20 cellular contexts compared by ENCODE assay signal in the genomic region with DNA sequence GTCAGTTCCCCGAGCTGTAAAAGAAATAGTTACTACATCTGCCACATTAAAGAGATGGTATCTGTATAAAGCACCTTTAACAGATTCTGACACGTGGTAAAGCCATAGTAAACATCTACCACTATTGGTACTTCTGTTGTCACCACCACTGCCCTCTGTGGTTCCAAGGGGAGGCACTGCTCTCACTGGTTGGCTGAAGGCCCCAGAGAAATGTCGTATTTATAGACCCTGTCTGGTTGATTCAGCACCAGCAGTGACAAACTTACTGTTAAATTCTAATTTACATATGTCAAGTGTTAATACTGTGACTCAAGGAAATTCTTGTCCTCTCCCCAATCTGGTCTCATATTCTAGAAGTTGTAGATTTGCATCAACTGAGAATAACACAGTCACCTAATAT.
DNase-seq lines count a peak whose midpoint lies in the region; ATAC-seq and TF ChIP-seq lines count a peak whose summit lies in the region.
"Had no signal": no experiment of that assay in that cellular context is flagged by ENCODE, and none has a peak within 500 bp of the region (broad histone marks: within the 10 kb centered on the region; RNA-seq: fewer than 3 reads in every experiment).

No MANE protein-coding gene starts in this region.

- no peaks in the 10 kb centered on the region for H3K4me1 Mint-ChIP-seq in activated CD4-positive, alpha-beta T cell treated with anti-CD3 and anti-CD28 coated beads for 36 hours
- peaks cover 7% of the 10 kb centered on the region for H3K4me1 Mint-ChIP-seq in activated CD4-positive, alpha-beta T cell treated with anti-CD3 and anti-CD28 coated beads, Interleukin-2, amount 10 ng/mL, durations not matched to agents 7 days and 5 days
- H3K4me1 Mint-ChIP-seq in activated naive CD8-positive, alpha-beta T cell treated with anti-CD3 and anti-CD28 coated beads for 36 hours: no peaks in the 10 kb centered on the region
- peaks cover 6 to 9% of the 10 kb centered on the region in 2 donors for H3K4me1 Mint-ChIP-seq in natural killer cell
- H3K4me1 Mint-ChIP-seq in T-helper 17 cell: peaks cover 5% of the 10 kb centered on the region

- peak; percentile 18 for DNase-seq in activated CD4-positive, alpha-beta T cell treated with anti-CD3 and anti-CD28 coated beads for 36 hours
- no peak for DNase-seq in activated CD4-positive, alpha-beta T cell treated with anti-CD3 and anti-CD28 coated beads, Interleukin-2, amount 10 ng/mL, durations not matched to agents 7 days and 5 days
- peak; percentile 9 for DNase-seq in activated naive CD8-positive, alpha-beta T cell treated with anti-CD3 and anti-CD28 coated beads for 36 hours
- DNase-seq in natural killer cell (peak; percentile 23), T-helper 17 cell (no peak)
- DNase-seq in stimulated activated CD4-positive, alpha-beta T cell treated with anti-CD3 and anti-CD28 coated beads, Interleukin-15, amount 100 ng/mL, for 24 hours: no peak
- DNase-seq: 8988T, COR-L47, DMS153, GM23248, NCI-H1092 treated with DMSO at 0.1 percent for 48 hours, NCI-H1930, NCI-H2171, NCI-H774 had no signal

- no peak for ATAC-seq in activated CD4-positive, alpha-beta T cell treated with anti-CD3 and anti-CD28 coated beads for 36 hours
- ATAC-seq in GM18520 (IDR thresholded peaks at IDR 0.05; ENCODE audit: unreplicated experiment) (peak; percentile 52), natural killer cell (peak; percentile 90 to 97 (median 96)), T-helper 17 cell (no peak), GM18861 (IDR thresholded peaks at IDR 0.05; ENCODE audit: unreplicated experiment) (no peak)
- ATAC-seq: HCT116, Panc1, Right ventricle myocardium inferior had no signal

- no peak for TF ChIP-seq CTCF in natural killer cell (IDR thresholded peaks at IDR 0.05)

- peaks cover 7% of the 10 kb centered on the region for H3K36me3 Mint-ChIP-seq in activated CD4-positive, alpha-beta T cell treated with anti-CD3 and anti-CD28 coated beads for 36 hours (ENCODE audit: low read depth)
- H3K36me3 Mint-ChIP-seq in activated CD4-positive, alpha-beta T cell treated with anti-CD3 and anti-CD28 coated beads, Interleukin-2, amount 10 ng/mL, durations not matched to agents 7 days and 5 days (ENCODE audit: low read depth): peaks cover 5% of the 10 kb centered on the region
- peaks cover 8% of the 10 kb centered on the region for H3K36me3 Mint-ChIP-seq in activated naive CD8-positive, alpha-beta T cell treated with anti-CD3 and anti-CD28 coated beads for 36 hours
- H3K36me3 Mint-ChIP-seq in natural killer cell (no peaks in the 10 kb centered on the region), T-helper 17 cell (ENCODE audit: low read depth) (peaks cover 12% of the 10 kb centered on the region)

- POLR2A ChIA-PET in activated CD4-positive, alpha-beta T cell treated with anti-CD3 and anti-CD28 coated beads for 36 hours (lab: Charles Lee): no interaction called here
- POLR2A ChIA-PET in activated CD4-positive, alpha-beta T cell treated with anti-CD3 and anti-CD28 coated beads, Interleukin-2, amount 10 ng/mL, durations not matched to agents 7 days and 5 days (lab: Charles Lee): no interaction called here

- intact Hi-C loops in activated CD4-positive, alpha-beta T cell treated with anti-CD3 and anti-CD28 coated beads for 36 hours (cut with DNase I, micrococcal nuclease): no loop called here
- intact Hi-C loops in natural killer cell (cut with micrococcal nuclease): no loop called here

- H3K27me3 Mint-ChIP-seq in activated CD4-positive, alpha-beta T cell treated with anti-CD3 and anti-CD28 coated beads for 36 hours: no peaks in the 10 kb centered on the region
- no peaks in the 10 kb centered on the region for H3K27me3 Mint-ChIP-seq in activated CD4-positive, alpha-beta T cell treated with anti-CD3 and anti-CD28 coated beads, Interleukin-2, amount 10 ng/mL, durations not matched to agents 7 days and 5 days
- no peaks in the 10 kb centered on the region for H3K27me3 Mint-ChIP-seq in activated naive CD8-positive, alpha-beta T cell treated with anti-CD3 and anti-CD28 coated beads for 36 hours
- H3K27me3 Mint-ChIP-seq in natural killer cell (ENCODE audit: low read depth in 2 of 2) (no peaks in the 10 kb centered on the region), T-helper 17 cell (no peaks in the 10 kb centered on the region)

- no peak overlapping the region for H3K4me3 Mint-ChIP-seq in activated CD4-positive, alpha-beta T cell treated with anti-CD3 and anti-CD28 coated beads for 36 hours
- H3K4me3 Mint-ChIP-seq in activated CD4-positive, alpha-beta T cell treated with anti-CD3 and anti-CD28 coated beads, Interleukin-2, amount 10 ng/mL, durations not matched to agents 7 days and 5 days: no peak overlapping the region
- no peak overlapping the region for H3K4me3 Mint-ChIP-seq in activated naive CD8-positive, alpha-beta T cell treated with anti-CD3 and anti-CD28 coated beads for 36 hours
- H3K4me3 Mint-ChIP-seq in natural killer cell: no peak overlapping the region
- H3K4me3 Mint-ChIP-seq in T-helper 17 cell: no peak overlapping the region

- H3K27ac Mint-ChIP-seq in activated CD4-positive, alpha-beta T cell treated with anti-CD3 and anti-CD28 coated beads for 36 hours: no peak overlapping the region
- no peak overlapping the region for H3K27ac Mint-ChIP-seq in activated CD4-positive, alpha-beta T cell treated with anti-CD3 and anti-CD28 coated beads, Interleukin-2, amount 10 ng/mL, durations not matched to agents 7 days and 5 days
- no peak overlapping the region for H3K27ac Mint-ChIP-seq in activated naive CD8-positive, alpha-beta T cell treated with anti-CD3 and anti-CD28 coated beads for 36 hours
- H3K27ac Mint-ChIP-seq in natural killer cell: no peak overlapping the region
- no peak overlapping the region for H3K27ac Mint-ChIP-seq in T-helper 17 cell

- CTCF ChIA-PET in activated CD4-positive, alpha-beta T cell treated with anti-CD3 and anti-CD28 coated beads for 36 hours (lab: Charles Lee): interaction anchor here (0.6 to 1.4 kb wide), 3 partner anchors 25 to 154 kb away, joined by 3 to 4 read pairs (median 3); no protein-coding TSS in a partner anchor
- CTCF ChIA-PET in activated CD4-positive, alpha-beta T cell treated with anti-CD3 and anti-CD28 coated beads, Interleukin-2, amount 10 ng/mL, durations not matched to agents 7 days and 5 days (lab: Charles Lee): no interaction called here

- no peaks in the 10 kb centered on the region for H3K9me3 Mint-ChIP-seq in activated CD4-positive, alpha-beta T cell treated with anti-CD3 and anti-CD28 coated beads for 36 hours (ENCODE audit: low read depth)
- no peaks in the 10 kb centered on the region for H3K9me3 Mint-ChIP-seq in activated CD4-positive, alpha-beta T cell treated with anti-CD3 and anti-CD28 coated beads, Interleukin-2, amount 10 ng/mL, durations not matched to agents 7 days and 5 days
- H3K9me3 Mint-ChIP-seq in activated naive CD8-positive, alpha-beta T cell treated with anti-CD3 and anti-CD28 coated beads for 36 hours: no peaks in the 10 kb centered on the region
- no peaks in the 10 kb centered on the region for H3K9me3 Mint-ChIP-seq in natural killer cell

- H3K9me3 ChIP-seq in T-helper 17 cell (ENCODE audit: control insufficient read depth, low read length, poor library complexity, severe bottlenecking): no peaks in the 10 kb centered on the region
- H3K9me3 ChIP-seq: BLaER1 had no signal

Comparison
In these comparisons a context has a peak if more than half of its experiments do, and no peak if none do; other contexts are left out.
1. DNase-seq: peak in activated CD4-positive, alpha-beta T cell treated with anti-CD3 and anti-CD28 coated beads for 36 hours (single experiment), activated naive CD8-positive, alpha-beta T cell treated with anti-CD3 and anti-CD28 coated beads for 36 hours (single experiment) and natural killer cell (single experiment); none in activated CD4-positive, alpha-beta T cell treated with anti-CD3 and anti-CD28 coated beads, Interleukin-2, amount 10 ng/mL, durations not matched to agents 7 days and 5 days (single experiment), stimulated activated CD4-positive, alpha-beta T cell treated with anti-CD3 and anti-CD28 coated beads, Interleukin-15, amount 100 ng/mL, for 24 hours (single experiment) and T-helper 17 cell (0 of 3).
2. ATAC-seq: peak in GM18520 (single experiment) and natural killer cell (3 of 3); none in activated CD4-positive, alpha-beta T cell treated with anti-CD3 and anti-CD28 coated beads for 36 hours (single experiment), T-helper 17 cell (single experiment) and GM18861 (single experiment).